7 cellular contexts compared by ENCODE assay signal in the genomic region with DNA sequence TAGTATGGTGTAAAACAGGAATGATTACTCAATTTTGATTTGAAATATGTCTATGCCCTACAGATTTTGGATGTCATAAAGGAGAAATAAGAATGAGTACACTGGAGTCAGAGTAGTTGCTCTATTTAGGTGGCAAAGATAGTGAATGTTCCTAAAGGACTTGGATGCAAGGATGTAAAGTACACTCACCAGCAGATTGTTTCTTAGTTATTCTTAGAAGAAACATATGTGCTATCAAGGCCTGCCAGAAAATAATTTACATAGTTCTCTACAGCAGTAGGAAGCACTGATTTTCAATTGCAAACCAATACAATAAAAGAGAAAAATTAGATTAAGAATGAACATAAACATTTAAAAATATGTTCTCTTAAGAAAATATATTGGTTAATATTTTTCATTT.
"Had no signal": no experiment of that assay in that cellular context is flagged by ENCODE, and none has a peak within 500 bp of the region (broad histone marks: within the 10 kb centered on the region; RNA-seq: fewer than 3 reads in every experiment).

No MANE protein-coding gene starts in this region.

- DNase-seq: GM23248, GOT3, H7, HFFc6 had no signal

- H3K4me3 ChIP-seq: GM23248, HAP-1 had no signal

- FAIRE-seq: HepG2 had no signal

- H2AFZ ChIP-seq: GM23248 had no signal

- H3K9me3 ChIP-seq: HAP-1 had no signal

- H3K4me1 ChIP-seq: HAP-1 had no signal

- H3K27ac ChIP-seq: GM23248, HL-60 had no signal

- H3K36me3 ChIP-seq: HAP-1 had no signal
